8 cellular contexts compared by ENCODE assay signal in the genomic region with DNA sequence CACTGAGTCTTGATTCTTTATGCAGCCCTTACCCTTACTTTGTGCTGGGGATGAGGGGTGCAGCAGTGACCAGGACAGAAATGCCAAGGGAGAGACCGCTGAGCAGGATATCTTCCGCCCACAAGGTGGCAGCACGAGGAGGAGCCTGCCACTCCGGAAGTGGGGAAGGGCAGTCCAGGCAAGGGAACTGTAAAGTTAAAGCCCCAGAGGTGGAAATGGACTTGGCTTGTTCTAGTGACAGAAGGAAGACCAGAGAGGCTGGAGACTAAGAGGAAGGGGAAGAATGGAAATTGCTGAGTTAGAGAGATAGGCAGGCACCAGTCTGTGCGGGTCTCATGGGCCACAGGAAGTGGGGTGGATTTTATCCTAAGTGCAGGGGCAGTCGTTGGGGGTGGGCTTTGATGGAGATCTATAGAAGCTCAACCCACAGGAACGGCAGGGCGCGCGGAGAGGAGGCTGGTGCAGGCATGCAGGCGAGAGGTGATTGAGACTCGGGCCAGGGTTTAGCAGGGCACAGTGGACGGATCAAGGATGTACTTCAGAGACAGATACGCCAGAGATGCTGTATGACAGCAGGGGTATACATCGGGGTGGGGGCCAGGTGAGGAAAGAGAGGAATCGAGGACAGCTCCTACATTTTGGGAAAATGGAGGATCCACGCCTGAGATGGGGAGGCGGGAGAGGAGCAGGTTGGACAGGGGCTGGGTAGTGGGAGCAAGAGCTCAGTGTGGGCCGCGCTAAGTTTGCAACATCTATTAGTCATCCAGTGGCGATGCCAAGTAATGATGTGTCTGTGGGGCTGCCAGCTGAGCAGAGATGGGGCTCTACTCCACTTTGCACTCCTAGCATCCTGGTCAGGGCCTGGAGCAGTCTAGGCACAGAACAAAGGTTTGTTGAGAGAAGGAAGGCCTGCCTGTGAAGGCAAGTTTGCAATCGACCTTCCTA. TPM values are rescaled to one million over a fixed set of nuclear protein-coding genes. Genes with fewer than 3 reads are reported as not detected.
DNase-seq lines count a peak whose midpoint lies in the region; ATAC-seq and TF ChIP-seq lines count a peak whose summit lies in the region.

No MANE protein-coding gene starts in this region.

- H3K9me3 Mint-ChIP-seq in CD14-positive monocyte: peaks cover 0 to 2% (median 0%) of the 10 kb centered on the region in 7 donors
- H3K9me3 Mint-ChIP-seq in WTC11: no peaks in the 10 kb centered on the region

- H3K4me1 ChIP-seq in HAP-1: peaks cover 3% of the 10 kb centered on the region

- intact Hi-C loops in CD14-positive monocyte (cut with micrococcal nuclease): loop anchor here in 1 of 2 donors (2.0 to 5.0 kb wide), 2 partner anchors 54 to 119 kb away; no protein-coding TSS in a partner anchor

- peak; percentile 82 for TF ChIP-seq CTCF in CD14-positive monocyte (IDR thresholded peaks at IDR 0.05)
- peak; percentile 68 for TF ChIP-seq CTCF in WTC11 (IDR thresholded peaks at IDR 0.05)

- H3K4me3 ChIP-seq in HAP-1: no peak overlapping the region

- POLR2A ChIA-PET in WTC11 (lab: Charles Lee): interaction anchor here (0.6 kb wide), 1 partner anchor 259 kb away, joined by 7 read pairs; no protein-coding TSS in a partner anchor

- ATAC-seq in WTC11 (peak; percentile 72), GM18502 (IDR thresholded peaks at IDR 0.05; ENCODE audit: poor library complexity, unreplicated experiment) (no peak)

- H3K4me3 Mint-ChIP-seq in CD14-positive monocyte (peak overlapping the region; percentile 54 to 82), WTC11 (peak overlapping the region; percentile 52)

- CTCF ChIA-PET in WTC11 (lab: Charles Lee): interaction anchor here (0.5 to 4.6 kb wide), 31 partner anchors 8 to 918 kb away, joined by 3 to 122 read pairs (median 5); a partner anchor contains a TSS

- H3K27me3 Mint-ChIP-seq in CD14-positive monocyte (ENCODE audit: low read depth in 3 of 3) (peaks cover 13 to 26% (median 25%) of the 10 kb centered on the region in 3 donors), WTC11 (ENCODE audit: low read depth) (peaks cover 34% of the 10 kb centered on the region)

- H3K27ac Mint-ChIP-seq in CD14-positive monocyte (peak overlapping the region; percentile 91 to 99 (median 97)), WTC11 (no peak overlapping the region; the same call in 1 of the 2 replicates)

- peaks cover 12 to 20% of the 10 kb centered on the region in 2 donors for H3K36me3 Mint-ChIP-seq in CD14-positive monocyte
- no peaks in the 10 kb centered on the region for H3K36me3 Mint-ChIP-seq in WTC11

- in situ Hi-C loops in HAP-1 (cut with MboI; ENCODE audit: low sequenced_read_pairs): loop anchor here (5.0 kb wide), 2 partner anchors 54 to 119 kb away; no protein-coding TSS in a partner anchor

- no peaks in the 10 kb centered on the region for H3K27me3 ChIP-seq in HAP-1 (ENCODE audit: low read depth)

- H3K4me1 Mint-ChIP-seq in CD14-positive monocyte (peaks cover 49% of the 10 kb centered on the region), WTC11 (peaks cover 27% of the 10 kb centered on the region)

- DNase-seq in CD14-positive monocyte (ENCODE audit: low spot score) (peak; percentile 81), HAP-1 (ENCODE audit: low spot score in 2 of 2) (peak; percentile 75 to 91), NCI-H446 (lab: John Stamatoyannopoulos, UW) (peak; percentile 17 to 84), WTC11 (ENCODE audit: low spot score) (peak; percentile 86), cerebellum (ENCODE audit: low spot score) (peak; percentile 85), kidney tubule cell (ENCODE audit: low spot score) (peak; percentile 82)
- DNase-seq in stimulated activated CD4-positive, alpha-beta T cell treated with anti-CD3 and anti-CD28 coated beads, Interleukin-4, amount 100 ng/mL, for 1 hour: peak; percentile 74

- H3K9me3 ChIP-seq in HAP-1: no peaks in the 10 kb centered on the region

- H3K36me3 ChIP-seq in HAP-1 (replicated peaks): peaks cover 4% of the 10 kb centered on the region; the same call in 1 of the 2 replicates

TF ChIP-seq in WTC11, 78 proteins besides CTCF, POLR2A, EP300 and RAD21 (continues in another document):
- TF ChIP-seq, protein P1, sequence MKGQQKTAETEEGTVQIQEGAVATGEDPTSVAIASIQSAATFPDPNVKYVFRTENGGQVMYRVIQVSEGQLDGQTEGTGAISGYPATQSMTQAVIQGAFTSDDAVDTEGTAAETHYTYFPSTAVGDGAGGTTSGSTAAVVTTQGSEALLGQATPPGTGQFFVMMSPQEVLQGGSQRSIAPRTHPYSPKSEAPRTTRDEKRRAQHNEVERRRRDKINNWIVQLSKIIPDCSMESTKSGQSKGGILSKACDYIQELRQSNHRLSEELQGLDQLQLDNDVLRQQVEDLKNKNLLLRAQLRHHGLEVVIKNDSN (CRISPR knock-in tag; IDR thresholded peaks at IDR 0.05): no peak
- TF ChIP-seq, protein P2, sequence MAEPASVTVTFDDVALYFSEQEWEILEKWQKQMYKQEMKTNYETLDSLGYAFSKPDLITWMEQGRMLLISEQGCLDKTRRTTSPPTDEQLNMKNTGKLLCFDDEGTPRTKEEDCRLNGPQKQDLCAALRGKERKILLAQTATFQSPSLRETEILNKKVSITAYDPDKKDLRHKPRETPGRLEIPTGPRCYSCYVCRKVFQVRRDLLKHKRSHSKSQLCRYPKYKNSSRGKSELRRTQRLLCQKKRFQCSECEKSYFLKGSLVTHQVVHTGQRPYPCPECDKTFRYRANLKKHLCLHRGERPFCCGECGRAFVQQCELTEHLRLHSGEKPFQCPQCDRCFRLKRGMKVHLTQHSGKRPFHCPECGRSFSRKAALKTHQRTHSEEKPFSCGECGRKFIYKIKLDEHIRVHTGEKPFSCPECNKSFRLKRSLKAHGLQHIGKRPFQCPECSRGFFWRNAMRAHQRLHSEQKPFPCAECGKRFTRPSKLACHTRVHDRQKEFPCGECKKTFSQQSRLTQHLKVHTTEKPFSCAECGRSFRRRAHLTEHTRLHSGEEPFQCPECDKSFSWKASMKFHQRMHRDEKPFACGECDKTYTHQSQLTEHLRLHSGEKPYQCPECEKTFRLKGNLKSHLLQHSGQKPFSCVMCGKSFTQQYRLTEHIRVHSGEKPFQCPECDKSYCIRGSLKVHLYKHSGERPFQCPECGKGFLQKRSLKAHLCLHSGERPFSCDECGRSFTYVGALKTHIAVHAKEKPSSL (CRISPR knock-in tag; conservative IDR thresholded peaks at IDR 0.05): no peak
- no peak for TF ChIP-seq JAZF1 (CRISPR knock-in tag; IDR thresholded peaks at IDR 0.05)
- TF ChIP-seq, protein P3, sequence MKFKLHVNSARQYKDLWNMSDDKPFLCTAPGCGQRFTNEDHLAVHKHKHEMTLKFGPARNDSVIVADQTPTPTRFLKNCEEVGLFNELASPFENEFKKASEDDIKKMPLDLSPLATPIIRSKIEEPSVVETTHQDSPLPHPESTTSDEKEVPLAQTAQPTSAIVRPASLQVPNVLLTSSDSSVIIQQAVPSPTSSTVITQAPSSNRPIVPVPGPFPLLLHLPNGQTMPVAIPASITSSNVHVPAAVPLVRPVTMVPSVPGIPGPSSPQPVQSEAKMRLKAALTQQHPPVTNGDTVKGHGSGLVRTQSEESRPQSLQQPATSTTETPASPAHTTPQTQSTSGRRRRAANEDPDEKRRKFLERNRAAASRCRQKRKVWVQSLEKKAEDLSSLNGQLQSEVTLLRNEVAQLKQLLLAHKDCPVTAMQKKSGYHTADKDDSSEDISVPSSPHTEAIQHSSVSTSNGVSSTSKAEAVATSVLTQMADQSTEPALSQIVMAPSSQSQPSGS (CRISPR knock-in tag; IDR thresholded peaks at IDR 0.05; ENCODE audit: borderline replicate concordance, low read depth): no peak
- no peak for TF ChIP-seq TEAD1 (CRISPR knock-in tag; IDR thresholded peaks at IDR 0.05)
- no peak for TF ChIP-seq FOXK1 (CRISPR knock-in tag; IDR thresholded peaks at IDR 0.05)
- TF ChIP-seq, protein P4, sequence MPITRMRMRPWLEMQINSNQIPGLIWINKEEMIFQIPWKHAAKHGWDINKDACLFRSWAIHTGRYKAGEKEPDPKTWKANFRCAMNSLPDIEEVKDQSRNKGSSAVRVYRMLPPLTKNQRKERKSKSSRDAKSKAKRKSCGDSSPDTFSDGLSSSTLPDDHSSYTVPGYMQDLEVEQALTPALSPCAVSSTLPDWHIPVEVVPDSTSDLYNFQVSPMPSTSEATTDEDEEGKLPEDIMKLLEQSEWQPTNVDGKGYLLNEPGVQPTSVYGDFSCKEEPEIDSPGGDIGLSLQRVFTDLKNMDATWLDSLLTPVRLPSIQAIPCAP (CRISPR knock-in tag; IDR thresholded peaks at IDR 0.05): no peak
- no peak for TF ChIP-seq JUN (CRISPR knock-in tag; IDR thresholded peaks at IDR 0.05)
- no peak for TF ChIP-seq ZNF138 (CRISPR knock-in tag; conservative IDR thresholded peaks at IDR 0.05)

RNA-seq across cellular contexts. Expression of a gene that starts 3.3 kb away (rescaled TPM):
- polyA plus RNA-seq in CD14-positive monocyte: 10 to 100 TPM; 34.9 to 43.0 TPM
- total RNA-seq in WTC11 (2021) (59.4 to 68.1 TPM (median 61.4 TPM) in 3 replicates), cerebellum (32.6 TPM)

RNA-seq across cellular contexts. Expression of a gene that starts 26.1 kb away (rescaled TPM):
- polyA plus RNA-seq in CD14-positive monocyte: 10 to 100 TPM in 1 of 2 donors, 1 to 10 TPM in 1; 9.1 to 10.3 TPM
- total RNA-seq in WTC11 (2021): 36.8 to 55.5 TPM (median 42.4 TPM) in 3 replicates
- total RNA-seq in cerebellum: 31.1 TPM

RNA-seq across cellular contexts. Expression of a gene that starts 40.3 kb away (rescaled TPM):
- polyA plus RNA-seq in CD14-positive monocyte: 1 to 10 TPM; 3.6 to 5.8 TPM
- 34.8 to 43.4 TPM (median 42.3 TPM) in 3 replicates for total RNA-seq in WTC11 (2021)
- total RNA-seq in cerebellum: 3.4 TPM
